Comparison of ENCODE assay signal across 22 cellular contexts in genomic region chr7:56087445-56087844, GRCh38. TPM values are rescaled to one million over a fixed set of nuclear protein-coding genes. Genes with fewer than 3 reads are reported as not detected.
A peak's percentile ranks its signal among the peaks of the same experiment; 100 is the strongest.
DNase-seq lines count a peak whose midpoint lies in the region; ATAC-seq and TF ChIP-seq lines count a peak whose summit lies in the region.
"Had no signal": no experiment of that assay in that cellular context is flagged by ENCODE, and none has a peak within 500 bp of the region (broad histone marks: within the 10 kb centered on the region; RNA-seq: fewer than 3 reads in every experiment).

No MANE protein-coding gene starts in this region.

- no peak overlapping the region for H3K4me3 ChIP-seq in HEK293 (ENCODE audit: low read depth, low read length)
- H3K4me3 ChIP-seq: BLaER1, GM23248 had no signal

- H3K27me3 Mint-ChIP-seq in chondrocyte (ENCODE audit: low read depth) = no peaks in the 10 kb centered on the region
- no peaks in the 10 kb centered on the region for H3K27me3 Mint-ChIP-seq in activated CD4-positive, alpha-beta T cell treated with anti-CD3 and anti-CD28 coated beads, Interleukin-2, amount 10 ng/mL, durations not matched to agents 7 days and 5 days
- H3K27me3 Mint-ChIP-seq in activated CD4-positive, alpha-beta T cell treated with anti-CD3 and anti-CD28 coated beads for 36 hours = no peaks in the 10 kb centered on the region
- H3K27me3 Mint-ChIP-seq in activated naive CD4-positive, alpha-beta T cell treated with anti-CD3 and anti-CD28 coated beads, Interleukin-2, amount 10 ng/mL, durations not matched to agents 7 days and 5 days = no peaks in the 10 kb centered on the region
- H3K27me3 Mint-ChIP-seq: CD4-positive, alpha-beta memory T cell had no signal

- intact Hi-C loops in posterior vena cava (cut with DNase I) = no loop called here
- intact Hi-C loops in activated CD4-positive, alpha-beta T cell treated with anti-CD3 and anti-CD28 coated beads for 36 hours (cut with DNase I, micrococcal nuclease) = no loop called here

- H3K4me1 ChIP-seq in HEK293 (ENCODE audit: control insufficient read depth, insufficient read depth, low read length) = no peaks in the 10 kb centered on the region

- no peaks in the 10 kb centered on the region for H3K9me3 Mint-ChIP-seq in chondrocyte (ENCODE audit: low read depth)
- no peaks in the 10 kb centered on the region for H3K9me3 Mint-ChIP-seq in activated CD4-positive, alpha-beta T cell treated with anti-CD3 and anti-CD28 coated beads, Interleukin-2, amount 10 ng/mL, durations not matched to agents 7 days and 5 days
- no peaks in the 10 kb centered on the region for H3K9me3 Mint-ChIP-seq in activated CD4-positive, alpha-beta T cell treated with anti-CD3 and anti-CD28 coated beads for 36 hours (ENCODE audit: low read depth)
- no peaks in the 10 kb centered on the region for H3K9me3 Mint-ChIP-seq in activated naive CD4-positive, alpha-beta T cell treated with anti-CD3 and anti-CD28 coated beads, Interleukin-2, amount 10 ng/mL, durations not matched to agents 7 days and 5 days
- H3K9me3 Mint-ChIP-seq: CD4-positive, alpha-beta memory T cell; HFFc6 had no signal

- no peak overlapping the region for H3K4me3 Mint-ChIP-seq in chondrocyte (ENCODE audit: unreplicated experiment)
- H3K4me3 Mint-ChIP-seq in activated CD4-positive, alpha-beta T cell treated with anti-CD3 and anti-CD28 coated beads, Interleukin-2, amount 10 ng/mL, durations not matched to agents 7 days and 5 days = no peak overlapping the region
- no peak overlapping the region for H3K4me3 Mint-ChIP-seq in activated CD4-positive, alpha-beta T cell treated with anti-CD3 and anti-CD28 coated beads for 36 hours
- no peak overlapping the region for H3K4me3 Mint-ChIP-seq in activated naive CD4-positive, alpha-beta T cell treated with anti-CD3 and anti-CD28 coated beads, Interleukin-2, amount 10 ng/mL, durations not matched to agents 7 days and 5 days
- H3K4me3 Mint-ChIP-seq: CD14-positive monocyte; CD4-positive, alpha-beta memory T cell; HFFc6 had no signal

- H3K4me1 Mint-ChIP-seq in chondrocyte (ENCODE audit: low read depth) = peaks cover 13% of the 10 kb centered on the region
- H3K4me1 Mint-ChIP-seq in activated CD4-positive, alpha-beta T cell treated with anti-CD3 and anti-CD28 coated beads, Interleukin-2, amount 10 ng/mL, durations not matched to agents 7 days and 5 days = no peaks in the 10 kb centered on the region
- no peaks in the 10 kb centered on the region for H3K4me1 Mint-ChIP-seq in activated CD4-positive, alpha-beta T cell treated with anti-CD3 and anti-CD28 coated beads for 36 hours
- H3K4me1 Mint-ChIP-seq in activated naive CD4-positive, alpha-beta T cell treated with anti-CD3 and anti-CD28 coated beads, Interleukin-2, amount 10 ng/mL, durations not matched to agents 7 days and 5 days = no peaks in the 10 kb centered on the region
- H3K4me1 Mint-ChIP-seq: CD14-positive monocyte had no signal

- DNase-seq in chondrocyte (ENCODE audit: low spot score) (peak; percentile 77), posterior vena cava (ENCODE audit: low spot score) (peak; percentile 62)
- no peak for DNase-seq in activated CD4-positive, alpha-beta T cell treated with anti-CD3 and anti-CD28 coated beads, Interleukin-2, amount 10 ng/mL, durations not matched to agents 7 days and 5 days
- no peak for DNase-seq in activated CD4-positive, alpha-beta T cell treated with anti-CD3 and anti-CD28 coated beads for 36 hours
- no peak for DNase-seq in activated naive CD4-positive, alpha-beta T cell treated with anti-CD3 and anti-CD28 coated beads, Interleukin-2, amount 10 ng/mL, durations not matched to agents 7 days and 5 days
- DNase-seq in stimulated activated naive CD4-positive, alpha-beta T cell (lab: John Stamatoyannopoulos, UW) = no peak
- DNase-seq: 8988T; CD4-positive, alpha-beta memory T cell; DMS153; DMS79; GDM1; GM23248; HCEC 1CT; HFFc6 had no signal

- CTCF ChIA-PET in HEK293 (lab: Yijun Ruan, JAX) = interaction anchor here (0.6 to 0.7 kb wide), 3 partner anchors 9 to 807 kb away, joined by 3 to 4 read pairs (median 3); no protein-coding TSS in a partner anchor
- CTCF ChIA-PET in activated CD4-positive, alpha-beta T cell treated with anti-CD3 and anti-CD28 coated beads, Interleukin-2, amount 10 ng/mL, durations not matched to agents 7 days and 5 days (lab: Charles Lee) = interaction anchor here (0.6 to 1.3 kb wide), 2 partner anchors 13 to 487 kb away, joined by 3 to 4 read pairs; no protein-coding TSS in a partner anchor
- CTCF ChIA-PET in activated CD4-positive, alpha-beta T cell treated with anti-CD3 and anti-CD28 coated beads for 36 hours (lab: Charles Lee) = no interaction called here
- CTCF ChIA-PET in activated naive CD4-positive, alpha-beta T cell treated with anti-CD3 and anti-CD28 coated beads, Interleukin-2, amount 10 ng/mL, durations not matched to agents 7 days and 5 days (lab: Charles Lee) = no interaction called here

- H3K27ac ChIP-seq in HEK293 (ENCODE audit: extremely low read depth, low read depth, low read length) = no peak overlapping the region
- H3K27ac ChIP-seq: GM23248, HL-60 had no signal

- H3K36me3 ChIP-seq in HEK293 (ENCODE audit: control insufficient read depth in 2 of 2, insufficient read depth in 1 of 2, low read length in 2 of 2) = peaks cover 0 to 3% of the 10 kb centered on the region in 2 experiments; a peak in 1 of 3 replicates

- TF ChIP-seq CTCF in HEK293 (tag by site-specific recombination; IDR thresholded peaks at IDR 0.05) (no peak), chondrocyte (IDR thresholded peaks at IDR 0.05) (no peak)

- peaks cover 4% of the 10 kb centered on the region for H3K36me3 Mint-ChIP-seq in chondrocyte (ENCODE audit: low read depth)
- peaks cover 2% of the 10 kb centered on the region for H3K36me3 Mint-ChIP-seq in activated CD4-positive, alpha-beta T cell treated with anti-CD3 and anti-CD28 coated beads, Interleukin-2, amount 10 ng/mL, durations not matched to agents 7 days and 5 days (ENCODE audit: low read depth)
- peaks cover 13% of the 10 kb centered on the region for H3K36me3 Mint-ChIP-seq in activated CD4-positive, alpha-beta T cell treated with anti-CD3 and anti-CD28 coated beads for 36 hours (ENCODE audit: low read depth)
- peaks cover 10% of the 10 kb centered on the region for H3K36me3 Mint-ChIP-seq in activated naive CD4-positive, alpha-beta T cell treated with anti-CD3 and anti-CD28 coated beads, Interleukin-2, amount 10 ng/mL, durations not matched to agents 7 days and 5 days

- no peak for ATAC-seq in activated CD4-positive, alpha-beta T cell treated with anti-CD3 and anti-CD28 coated beads for 36 hours

- no peak overlapping the region for H3K27ac Mint-ChIP-seq in chondrocyte (ENCODE audit: unreplicated experiment)
- H3K27ac Mint-ChIP-seq in activated CD4-positive, alpha-beta T cell treated with anti-CD3 and anti-CD28 coated beads, Interleukin-2, amount 10 ng/mL, durations not matched to agents 7 days and 5 days = no peak overlapping the region
- no peak overlapping the region for H3K27ac Mint-ChIP-seq in activated CD4-positive, alpha-beta T cell treated with anti-CD3 and anti-CD28 coated beads for 36 hours
- no peak overlapping the region for H3K27ac Mint-ChIP-seq in activated naive CD4-positive, alpha-beta T cell treated with anti-CD3 and anti-CD28 coated beads, Interleukin-2, amount 10 ng/mL, durations not matched to agents 7 days and 5 days
- H3K27ac Mint-ChIP-seq: CD4-positive, alpha-beta memory T cell; HFFc6 had no signal

- POLR2A ChIA-PET in HEK293 (lab: Yijun Ruan, JAX) = no interaction called here
- POLR2A ChIA-PET in activated CD4-positive, alpha-beta T cell treated with anti-CD3 and anti-CD28 coated beads, Interleukin-2, amount 10 ng/mL, durations not matched to agents 7 days and 5 days (lab: Charles Lee) = no interaction called here
- POLR2A ChIA-PET in activated CD4-positive, alpha-beta T cell treated with anti-CD3 and anti-CD28 coated beads for 36 hours (lab: Charles Lee) = no interaction called here

- no peaks in the 10 kb centered on the region for H3K9me3 ChIP-seq in HEK293 (ENCODE audit: control insufficient read depth, insufficient read depth, low read depth, low read length)
- H3K9me3 ChIP-seq: BLaER1 had no signal

RNA-seq across cellular contexts. Expression of gene PHKG1, which starts 5.3 kb away (rescaled TPM):
- total RNA-seq in chondrocyte (0.15 to 0.62 TPM (median 0.24 TPM) in 3 replicates), posterior vena cava (1 to 10 TPM; 3.7 to 3.8 TPM)
- 1 to 10 TPM; 1.0 to 2.5 TPM for total RNA-seq in activated CD4-positive, alpha-beta T cell treated with anti-CD3 and anti-CD28 coated beads, Interleukin-2, amount 10 ng/mL, durations not matched to agents 7 days and 5 days
- 1 to 10 TPM; 1.2 to 1.6 TPM for total RNA-seq in activated CD4-positive, alpha-beta T cell treated with anti-CD3 and anti-CD28 coated beads for 36 hours

RNA-seq across cellular contexts. Expression of gene CHCHD2, which starts 18.8 kb away (rescaled TPM):
- 119 to 232 TPM (median 120 TPM) in 3 replicates for total RNA-seq in chondrocyte
- total RNA-seq in posterior vena cava = 100 to 1,000 TPM; 219 to 263 TPM
- total RNA-seq in activated CD4-positive, alpha-beta T cell treated with anti-CD3 and anti-CD28 coated beads, Interleukin-2, amount 10 ng/mL, durations not matched to agents 7 days and 5 days = 100 to 1,000 TPM; 375 to 407 TPM
- 100 to 1,000 TPM; 537 to 693 TPM for total RNA-seq in activated CD4-positive, alpha-beta T cell treated with anti-CD3 and anti-CD28 coated beads for 36 hours

RNA-seq across cellular contexts. Expression of gene SUMF2, which starts 23.4 kb away (rescaled TPM):
- 158 to 182 TPM (median 160 TPM) in 3 replicates for total RNA-seq in chondrocyte
- 100 to 1,000 TPM in 1 of 2 donors, 10 to 100 TPM in 1; 84.6 to 129 TPM for total RNA-seq in posterior vena cava
- 100 to 1,000 TPM; 128 to 133 TPM for total RNA-seq in activated CD4-positive, alpha-beta T cell treated with anti-CD3 and anti-CD28 coated beads, Interleukin-2, amount 10 ng/mL, durations not matched to agents 7 days and 5 days
- total RNA-seq in activated CD4-positive, alpha-beta T cell treated with anti-CD3 and anti-CD28 coated beads for 36 hours = 100 to 1,000 TPM; 117 to 128 TPM

RNA-seq across cellular contexts. Expression of gene NUPR2, which starts 28.8 kb away (rescaled TPM):
- total RNA-seq in chondrocyte (not detected in 3 replicates), posterior vena cava (not detected)
- not detected for total RNA-seq in activated CD4-positive, alpha-beta T cell treated with anti-CD3 and anti-CD28 coated beads, Interleukin-2, amount 10 ng/mL, durations not matched to agents 7 days and 5 days
- not detected for total RNA-seq in activated CD4-positive, alpha-beta T cell treated with anti-CD3 and anti-CD28 coated beads for 36 hours
- total RNA-seq: A673, Daoy, GM23248, H4, HFFc6, HT1080 had no signal

RNA-seq across cellular contexts. Expression of gene CCT6A, which starts 35.9 kb away (rescaled TPM):
- 97.2 to 123 TPM (median 101 TPM) in 3 replicates for total RNA-seq in chondrocyte
- 10 to 100 TPM; 75.9 to 87.9 TPM for total RNA-seq in posterior vena cava
- total RNA-seq in activated CD4-positive, alpha-beta T cell treated with anti-CD3 and anti-CD28 coated beads, Interleukin-2, amount 10 ng/mL, durations not matched to agents 7 days and 5 days = 100 to 1,000 TPM; 116 to 123 TPM
- total RNA-seq in activated CD4-positive, alpha-beta T cell treated with anti-CD3 and anti-CD28 coated beads for 36 hours = 100 to 1,000 TPM; 182 to 237 TPM

Comparison
In these comparisons a context has a peak if more than half of its experiments do, and no peak if none do; other contexts are left out.
1. CTCF ChIA-PET loops: an anchor here in HEK293 (0.6 to 0.7 kb wide) and activated CD4-positive, alpha-beta T cell treated with anti-CD3 and anti-CD28 coated beads, Interleukin-2, amount 10 ng/mL, durations not matched to agents 7 days and 5 days (0.6 to 1.3 kb wide); none called in activated CD4-positive, alpha-beta T cell treated with anti-CD3 and anti-CD28 coated beads for 36 hours and activated naive CD4-positive, alpha-beta T cell treated with anti-CD3 and anti-CD28 coated beads, Interleukin-2, amount 10 ng/mL, durations not matched to agents 7 days and 5 days.
2. DNase-seq: peak in chondrocyte (single experiment) and posterior vena cava (single experiment); none in activated CD4-positive, alpha-beta T cell treated with anti-CD3 and anti-CD28 coated beads, Interleukin-2, amount 10 ng/mL, durations not matched to agents 7 days and 5 days (single experiment), activated CD4-positive, alpha-beta T cell treated with anti-CD3 and anti-CD28 coated beads for 36 hours (single experiment), activated naive CD4-positive, alpha-beta T cell treated with anti-CD3 and anti-CD28 coated beads, Interleukin-2, amount 10 ng/mL, durations not matched to agents 7 days and 5 days (single experiment) and stimulated activated naive CD4-positive, alpha-beta T cell (0 of 6).